13 cellular contexts compared by ENCODE assay signal in the genomic region with DNA sequence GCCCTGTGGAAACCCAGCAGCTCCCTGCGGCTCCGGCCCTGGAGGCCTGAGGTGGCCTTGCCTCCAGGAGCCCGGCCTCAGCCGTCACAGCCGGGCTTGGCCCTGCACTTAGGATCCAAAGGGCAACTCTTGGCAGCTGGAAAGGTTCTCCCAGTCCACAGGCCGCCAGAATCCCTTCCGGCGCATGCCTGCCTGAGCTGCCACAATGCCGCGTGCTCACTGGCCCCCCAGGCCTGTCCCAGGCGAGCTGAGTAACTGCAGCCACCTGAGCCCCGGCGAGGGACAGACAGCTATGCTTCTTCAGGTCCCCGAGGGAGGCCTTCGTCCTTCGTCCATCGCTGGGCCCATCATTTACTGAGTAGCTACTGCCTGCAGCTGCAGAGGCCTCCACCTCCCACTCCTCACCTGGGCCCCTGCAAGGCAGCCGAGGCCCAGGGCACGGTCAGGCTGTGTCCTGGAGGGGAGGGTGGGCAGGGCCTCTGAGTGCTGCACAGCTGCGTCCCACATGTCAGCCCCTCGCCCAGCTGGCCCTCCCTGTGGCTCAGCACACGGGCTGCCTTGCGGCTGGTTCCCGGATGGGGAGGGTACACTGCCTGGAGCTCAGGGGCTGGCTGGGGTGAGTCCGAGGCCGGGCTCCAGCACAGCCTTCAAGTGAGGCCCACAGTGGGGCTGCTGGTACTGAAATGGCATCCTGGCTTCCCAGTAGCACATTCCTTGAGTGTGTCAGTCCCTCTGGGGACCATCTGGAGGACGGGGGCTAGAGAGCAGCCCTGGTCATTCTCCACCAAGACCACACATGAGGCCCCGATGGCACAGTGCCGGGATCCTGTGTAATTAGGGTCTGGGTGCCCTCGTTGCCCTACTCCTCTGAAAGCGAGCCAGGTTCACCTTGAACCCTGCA.
DNase-seq lines count a peak whose midpoint lies in the region; ATAC-seq and TF ChIP-seq lines count a peak whose summit lies in the region.
"Had no signal": no experiment of that assay in that cellular context is flagged by ENCODE, and none has a peak within 500 bp of the region (broad histone marks: within the 10 kb centered on the region; RNA-seq: fewer than 3 reads in every experiment).

No MANE protein-coding gene starts in this region.

- intact Hi-C loops in spleen (cut with DNase I; ENCODE audit: low total_unique reads) = no loop called here

- H3K4me3 Mint-ChIP-seq in GM23338 = no peak overlapping the region
- H3K4me3 Mint-ChIP-seq: T-helper 2 cell treated with Interferon-gamma antibody and Interleukin-4, amounts not matched to agents 5 μg/mL and 100 μg/mL, for 36 hours had no signal

- no peaks in the 10 kb centered on the region; the same call in 2 of the 3 replicates for H3K36me3 Mint-ChIP-seq in GM23338 (ENCODE audit: low read depth)

- no peaks in the 10 kb centered on the region for H3K4me1 ChIP-seq in GM23338 (ENCODE audit: insufficient read depth)
- H3K4me1 ChIP-seq in spleen = peaks cover 0 to 29% (median 4%) of the 10 kb centered on the region in 6 donors
- H3K4me1 ChIP-seq: gastroesophageal sphincter, parathyroid adenoma had no signal

- no peaks in the 10 kb centered on the region for H3K9me2 ChIP-seq in GM23338 (ENCODE audit: insufficient read depth)

- DNase-seq in GM23338 (ENCODE audit: low spot score) = peak; percentile 41
- peak; percentile 79 for DNase-seq in WERI-Rb-1
- peak; percentile 83 for DNase-seq in left kidney (ENCODE audit: low read depth, low spot score)
- peak; percentile 69 for DNase-seq in spleen
- no peak for DNase-seq in ACHN
- no peak for DNase-seq in medulla oblongata (ENCODE audit: extremely low spot score)
- DNase-seq: NCI-H187 treated with DMSO at 0.1 percent for 48 hours had no signal

- no peak for TF ChIP-seq POLR2A in spleen (IDR thresholded peaks at IDR 0.05)

- no peaks in the 10 kb centered on the region for H4K20me1 ChIP-seq in GM23338 (replicated peaks; ENCODE audit: insufficient read depth)

- H3K27ac Mint-ChIP-seq in GM23338 = peak overlapping the region; percentile 38; the same call in 1 of the 2 replicates

- H3K27ac ChIP-seq in GM23338 (ENCODE audit: low read depth) (no peak overlapping the region), WERI-Rb-1 (peak overlapping the region; percentile 59), spleen (no peak overlapping the region)
- H3K27ac ChIP-seq: gastroesophageal sphincter, KMS-11, parathyroid adenoma, PC-9 had no signal

- ATAC-seq in GM23338 (peak; percentile 65), HG02642 (IDR thresholded peaks at IDR 0.05; ENCODE audit: poor library complexity, unreplicated experiment) (no peak)
- ATAC-seq: gastroesophageal sphincter had no signal

- H3K36me3 ChIP-seq in GM23338 (ENCODE audit: insufficient read depth) = no peaks in the 10 kb centered on the region
- H3K36me3 ChIP-seq in WERI-Rb-1 = no peaks in the 10 kb centered on the region; the same call in 1 of the 2 replicates
- H3K36me3 ChIP-seq in spleen = peaks cover 0 to 70% (median 0%) of the 10 kb centered on the region in 6 donors

- peaks cover 12% of the 10 kb centered on the region for H3K27me3 Mint-ChIP-seq in GM23338 (ENCODE audit: insufficient read depth, low read depth, poor library complexity)

- no peak overlapping the region for H3K4me3 ChIP-seq in GM23338
- H3K4me3 ChIP-seq in WERI-Rb-1 (ENCODE audit: low read depth, low read length) = no peak overlapping the region
- H3K4me3 ChIP-seq in spleen = no peak overlapping the region
- H3K4me3 ChIP-seq: gastroesophageal sphincter, PC-9 had no signal

- H3K27me3 ChIP-seq in GM23338 (ENCODE audit: insufficient read depth) = no peaks in the 10 kb centered on the region
- no peaks in the 10 kb centered on the region for H3K27me3 ChIP-seq in WERI-Rb-1 (ENCODE audit: insufficient read depth, low read depth, severe bottlenecking)
- no peaks in the 10 kb centered on the region for H3K27me3 ChIP-seq in spleen (replicated peaks in 1 of 7)
- H3K27me3 ChIP-seq: gastroesophageal sphincter had no signal

- H3K9me3 ChIP-seq in WERI-Rb-1 (ENCODE audit: severe bottlenecking) (no peaks in the 10 kb centered on the region), spleen (no peaks in the 10 kb centered on the region)
- H3K9me3 ChIP-seq: gastroesophageal sphincter had no signal

- H3K79me2 ChIP-seq in GM23338 (replicated peaks; ENCODE audit: insufficient read depth) = no peaks in the 10 kb centered on the region
- H3K79me2 ChIP-seq: parathyroid adenoma had no signal

- no peaks in the 10 kb centered on the region for H3F3A ChIP-seq in GM23338 (replicated peaks; ENCODE audit: low read depth)

- WGBS in spleen, 5 donors = 85 to 95% (median 94%) methylated on average over 21 to 31 of the region's 31 CpGs

- no peak overlapping the region for H2AFZ ChIP-seq in GM23338
- H2AFZ ChIP-seq: parathyroid adenoma, PC-9 had no signal

- H3K9me3 Mint-ChIP-seq in GM23338 = no peaks in the 10 kb centered on the region; the same call in 2 of the 3 replicates
- H3K9me3 Mint-ChIP-seq: T-helper 2 cell treated with Interferon-gamma antibody and Interleukin-4, amounts not matched to agents 5 μg/mL and 100 μg/mL, for 36 hours had no signal

- 0 out of 4 replicates have a peak, but pooled peaks of 1 of the 2 experiments have one; percentile 1 for TF ChIP-seq CTCF in GM23338 (conservative IDR thresholded peaks at IDR 0.05; ENCODE audit: low read depth in 2 of 2)
- peak; percentile 52 for TF ChIP-seq CTCF in WERI-Rb-1 (IDR thresholded peaks at IDR 0.05; ENCODE audit: low read depth, low read length)
- TF ChIP-seq CTCF in spleen (IDR thresholded peaks at IDR 0.05 in 8 of 11, conservative IDR thresholded peaks at IDR 0.05 in 3 of 11) = no peak

- in situ Hi-C loops in ACHN (cut with HindIII; ENCODE audit: low pct_ligation_motif_present, low pct_unique_long_range_greater_than_20kb, low sequenced_read_pairs) = no loop called here

- no peak overlapping the region for H3K4me2 ChIP-seq in GM23338
- H3K4me2 ChIP-seq: KMS-11, PC-9 had no signal

- peaks cover 6% of the 10 kb centered on the region for H3K4me1 Mint-ChIP-seq in GM23338

TF ChIP-seq in GM23338, 12 proteins besides CTCF, POLR2A, EP300 and RAD21 (continues in another document):
- TF ChIP-seq, protein P1, sequence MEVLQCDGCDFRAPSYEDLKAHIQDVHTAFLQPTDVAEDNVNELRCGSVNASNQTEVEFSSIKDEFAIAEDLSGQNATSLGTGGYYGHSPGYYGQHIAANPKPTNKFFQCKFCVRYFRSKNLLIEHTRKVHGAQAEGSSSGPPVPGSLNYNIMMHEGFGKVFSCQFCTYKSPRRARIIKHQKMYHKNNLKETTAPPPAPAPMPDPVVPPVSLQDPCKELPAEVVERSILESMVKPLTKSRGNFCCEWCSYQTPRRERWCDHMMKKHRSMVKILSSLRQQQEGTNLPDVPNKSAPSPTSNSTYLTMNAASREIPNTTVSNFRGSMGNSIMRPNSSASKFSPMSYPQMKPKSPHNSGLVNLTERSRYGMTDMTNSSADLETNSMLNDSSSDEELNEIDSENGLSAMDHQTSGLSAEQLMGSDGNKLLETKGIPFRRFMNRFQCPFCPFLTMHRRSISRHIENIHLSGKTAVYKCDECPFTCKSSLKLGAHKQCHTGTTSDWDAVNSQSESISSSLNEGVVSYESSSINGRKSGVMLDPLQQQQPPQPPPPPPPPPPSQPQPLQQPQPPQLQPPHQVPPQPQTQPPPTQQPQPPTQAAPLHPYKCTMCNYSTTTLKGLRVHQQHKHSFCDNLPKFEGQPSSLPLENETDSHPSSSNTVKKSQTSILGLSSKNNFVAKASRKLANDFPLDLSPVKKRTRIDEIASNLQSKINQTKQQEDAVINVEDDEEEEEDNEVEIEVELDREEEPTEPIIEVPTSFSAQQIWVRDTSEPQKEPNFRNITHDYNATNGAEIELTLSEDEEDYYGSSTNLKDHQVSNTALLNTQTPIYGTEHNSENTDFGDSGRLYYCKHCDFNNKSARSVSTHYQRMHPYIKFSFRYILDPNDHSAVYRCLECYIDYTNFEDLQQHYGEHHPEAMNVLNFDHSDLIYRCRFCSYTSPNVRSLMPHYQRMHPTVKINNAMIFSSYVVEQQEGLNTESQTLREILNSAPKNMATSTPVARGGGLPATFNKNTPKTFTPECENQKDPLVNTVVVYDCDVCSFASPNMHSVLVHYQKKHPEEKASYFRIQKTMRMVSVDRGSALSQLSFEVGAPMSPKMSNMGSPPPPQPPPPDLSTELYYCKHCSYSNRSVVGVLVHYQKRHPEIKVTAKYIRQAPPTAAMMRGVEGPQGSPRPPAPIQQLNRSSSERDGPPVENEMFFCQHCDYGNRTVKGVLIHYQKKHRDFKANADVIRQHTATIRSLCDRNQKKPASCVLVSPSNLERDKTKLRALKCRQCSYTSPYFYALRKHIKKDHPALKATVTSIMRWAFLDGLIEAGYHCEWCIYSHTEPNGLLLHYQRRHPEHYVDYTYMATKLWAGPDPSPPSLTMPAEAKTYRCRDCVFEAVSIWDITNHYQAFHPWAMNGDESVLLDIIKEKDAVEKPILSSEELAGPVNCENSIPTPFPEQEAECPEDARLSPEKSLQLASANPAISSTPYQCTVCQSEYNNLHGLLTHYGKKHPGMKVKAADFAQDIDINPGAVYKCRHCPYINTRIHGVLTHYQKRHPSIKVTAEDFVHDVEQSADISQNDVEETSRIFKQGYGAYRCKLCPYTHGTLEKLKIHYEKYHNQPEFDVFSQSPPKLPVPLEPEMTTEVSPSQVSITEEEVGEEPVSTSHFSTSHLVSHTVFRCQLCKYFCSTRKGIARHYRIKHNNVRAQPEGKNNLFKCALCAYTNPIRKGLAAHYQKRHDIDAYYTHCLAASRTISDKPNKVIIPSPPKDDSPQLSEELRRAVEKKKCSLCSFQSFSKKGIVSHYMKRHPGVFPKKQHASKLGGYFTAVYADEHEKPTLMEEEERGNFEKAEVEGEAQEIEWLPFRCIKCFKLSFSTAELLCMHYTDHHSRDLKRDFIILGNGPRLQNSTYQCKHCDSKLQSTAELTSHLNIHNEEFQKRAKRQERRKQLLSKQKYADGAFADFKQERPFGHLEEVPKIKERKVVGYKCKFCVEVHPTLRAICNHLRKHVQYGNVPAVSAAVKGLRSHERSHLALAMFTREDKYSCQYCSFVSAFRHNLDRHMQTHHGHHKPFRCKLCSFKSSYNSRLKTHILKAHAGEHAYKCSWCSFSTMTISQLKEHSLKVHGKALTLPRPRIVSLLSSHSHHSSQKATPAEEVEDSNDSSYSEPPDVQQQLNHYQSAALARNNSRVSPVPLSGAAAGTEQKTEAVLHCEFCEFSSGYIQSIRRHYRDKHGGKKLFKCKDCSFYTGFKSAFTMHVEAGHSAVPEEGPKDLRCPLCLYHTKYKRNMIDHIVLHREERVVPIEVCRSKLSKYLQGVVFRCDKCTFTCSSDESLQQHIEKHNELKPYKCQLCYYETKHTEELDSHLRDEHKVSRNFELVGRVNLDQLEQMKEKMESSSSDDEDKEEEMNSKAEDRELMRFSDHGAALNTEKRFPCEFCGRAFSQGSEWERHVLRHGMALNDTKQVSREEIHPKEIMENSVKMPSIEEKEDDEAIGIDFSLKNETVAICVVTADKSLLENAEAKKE (CRISPR knock-in tag; IDR thresholded peaks at IDR 0.05) = no peak
- TF ChIP-seq ZNF331 (CRISPR knock-in tag; IDR thresholded peaks at IDR 0.05; ENCODE audit: low read depth) (no peak), ZNF114 (CRISPR knock-in tag; IDR thresholded peaks at IDR 0.05) (no peak), EZH2phosphoT487 (IDR thresholded peaks at IDR 0.05; ENCODE audit: unreplicated experiment) (no peak), JUNB (IDR thresholded peaks at IDR 0.05; ENCODE audit: unreplicated experiment) (no peak), NANOG (IDR thresholded peaks at IDR 0.05; ENCODE audit: borderline replicate concordance) (no peak)

Comparison
In these comparisons a context has a peak if more than half of its experiments do, and no peak if none do; other contexts are left out.
1. DNase-seq: peak in GM23338 (single experiment), WERI-Rb-1 (single experiment), left kidney (single experiment) and spleen (single experiment); none in ACHN (single experiment) and medulla oblongata (single experiment).